In genomic region chr19:56538254-56538760, GRCh38 we compare ENCODE assay signal across 8 cellular contexts.
DNase-seq lines count a peak whose midpoint lies in the region; ATAC-seq lines count a peak whose summit lies in the region.

No MANE protein-coding gene starts in this region.

- DNase-seq in EH (ENCODE audit: low read depth) (peak; percentile 90), NCI-H345 (lab: John Stamatoyannopoulos, UW) (peak; percentile 87), left kidney (ENCODE audit: low read depth, low spot score) (peak; percentile 97), NCI-H1048 (lab: John Stamatoyannopoulos, UW) (no peak)
- peak; percentile 87 to 89 for DNase-seq in activated CD4-positive, alpha-beta T cell treated with anti-CD3 and anti-CD28 coated beads, Interleukin-2, amount 50 U/mL, for 48 hours
- peak; percentile 72 to 83 (median 75) for DNase-seq in stimulated activated CD4-positive, alpha-beta T cell treated with anti-CD3 and anti-CD28 coated beads, Interleukin-1b, Interleukin-23, amount 100 ng/mL, for 24 hours (ENCODE audit: low read depth in 4 of 4, low spot score in 1 of 4)

- H3K27ac Mint-ChIP-seq in dendritic cell treated with granulocyte-macrophage colony-stimulating factor and Interleukin-4, amounts not matched to agents 40 ng/mL and 50 ng/mL, for 4 days, result peak overlapping the region; percentile 97

- peaks cover 23% of the 10 kb centered on the region for H3K4me1 Mint-ChIP-seq in dendritic cell treated with granulocyte-macrophage colony-stimulating factor and Interleukin-4, amounts not matched to agents 40 ng/mL and 50 ng/mL, for 4 days (ENCODE audit: low read depth)

- peaks cover 3% of the 10 kb centered on the region for H3K27me3 Mint-ChIP-seq in dendritic cell treated with granulocyte-macrophage colony-stimulating factor and Interleukin-4, amounts not matched to agents 40 ng/mL and 50 ng/mL, for 4 days

- H3K9me3 Mint-ChIP-seq in dendritic cell treated with granulocyte-macrophage colony-stimulating factor and Interleukin-4, amounts not matched to agents 40 ng/mL and 50 ng/mL, for 4 days, result peaks cover 82% of the 10 kb centered on the region

- ATAC-seq in HG02870 (IDR thresholded peaks at IDR 0.05; ENCODE audit: unreplicated experiment), result peak; percentile 89

- H3K4me3 Mint-ChIP-seq in dendritic cell treated with granulocyte-macrophage colony-stimulating factor and Interleukin-4, amounts not matched to agents 40 ng/mL and 50 ng/mL, for 4 days, result peak overlapping the region; percentile 91

- H3K36me3 Mint-ChIP-seq in dendritic cell treated with granulocyte-macrophage colony-stimulating factor and Interleukin-4, amounts not matched to agents 40 ng/mL and 50 ng/mL, for 4 days (ENCODE audit: low read depth), result peaks cover 57% of the 10 kb centered on the region

- intact Hi-C loops in dendritic cell treated with granulocyte-macrophage colony-stimulating factor and Interleukin-4, amounts not matched to agents 40 ng/mL and 50 ng/mL, for 4 days (cut with micrococcal nuclease), result loop anchor here (1.0 kb wide), 1 partner anchor 30 kb away; no protein-coding TSS in a partner anchor
